In the genomic region with DNA sequence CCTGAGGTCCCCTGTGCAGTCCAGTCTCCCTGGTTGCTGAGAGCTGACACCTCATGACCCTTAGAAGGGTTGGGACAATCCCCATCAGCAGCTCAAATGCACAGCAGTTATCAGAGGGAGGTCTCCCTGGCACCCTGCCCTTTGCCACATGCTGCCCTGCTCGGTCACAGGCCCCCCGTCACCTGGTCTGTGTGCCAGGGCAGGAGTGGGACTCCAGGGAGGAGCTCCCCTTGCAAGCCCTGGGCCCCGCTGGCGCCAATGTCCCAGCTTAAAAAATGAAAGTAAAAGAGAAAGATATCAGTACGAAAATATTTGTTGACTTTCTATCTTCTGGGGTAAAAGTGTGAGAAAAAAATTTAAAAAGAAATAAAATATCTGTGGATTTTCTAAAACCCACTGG, we compare ENCODE assay signal across 17 cellular contexts.
DNase-seq lines count a peak whose midpoint lies in the region; ATAC-seq and TF ChIP-seq lines count a peak whose summit lies in the region.
"Had no signal": no experiment of that assay in that cellular context is flagged by ENCODE, and none has a peak within 500 bp of the region (broad histone marks: within the 10 kb centered on the region; RNA-seq: fewer than 3 reads in every experiment).

No MANE protein-coding gene starts in this region.

- H3K4me3 ChIP-seq in mesenchymal stem cell (ENCODE audit: insufficient read depth in 1 of 2, low read depth in 1 of 2, low read length in 2 of 2): peak overlapping the region; percentile 17 to 45
- H3K4me3 ChIP-seq: PC-9 had no signal

- ATAC-seq in activated T-helper 17 cell treated with anti-CD3 and anti-CD28 coated beads, Interleukin-2, amount 50 U/mL, for 72 hours (replicated peaks): no peak
- ATAC-seq in HG03521 (IDR thresholded peaks at IDR 0.05; ENCODE audit: unreplicated experiment): no peak
- no peak for ATAC-seq in HG02840 (IDR thresholded peaks at IDR 0.05; ENCODE audit: low FRiP score, unreplicated experiment)
- ATAC-seq: activated CD4-positive, CD25-positive, alpha-beta regulatory T cell treated with anti-CD3 and anti-CD28 coated beads, Interleukin-2, amount 50 U/mL, for 24 hours; left colon had no signal

- H3K36me3 Mint-ChIP-seq in T-helper 1 cell treated with Interleukin-12 subunit alpha and Interleukin-12 subunit beta and Interleukin-4 antibody, amounts not matched to agents 30 μg/mL and 1 μg/mL, for 36 hours (ENCODE audit: low read depth): no peaks in the 10 kb centered on the region
- no peaks in the 10 kb centered on the region for H3K36me3 Mint-ChIP-seq in activated T-helper 17 cell treated with anti-CD3 and anti-CD28 coated beads, Interleukin-2, amount 50 U/mL, for 72 hours (ENCODE audit: low read depth)
- H3K36me3 Mint-ChIP-seq in nephron progenitor cell (ENCODE audit: low read depth): no peaks in the 10 kb centered on the region

- no peak overlapping the region for H2BK12ac ChIP-seq in mesenchymal stem cell (ENCODE audit: low read length in 2 of 2)

- CTCF ChIA-PET in GM10248 (lab: Yijun Ruan, JAX): interaction anchor here (0.9 kb wide), 1 partner anchor 10 kb away, joined by 3 read pairs; no protein-coding TSS in a partner anchor

- no peak overlapping the region for H2BK5ac ChIP-seq in mesenchymal stem cell (ENCODE audit: low read depth, low read length, poor library complexity, severe bottlenecking)

- no peak overlapping the region for H2BK120ac ChIP-seq in mesenchymal stem cell (ENCODE audit: low read depth, low read length)

- H2BK15ac ChIP-seq in mesenchymal stem cell (ENCODE audit: low read depth, poor library complexity, severe bottlenecking): no peak overlapping the region

- H3K4me2 ChIP-seq in mesenchymal stem cell (ENCODE audit: low read length, poor library complexity, severe bottlenecking): no peak overlapping the region
- H3K4me2 ChIP-seq: PC-9 had no signal

- POLR2A ChIA-PET in GM10248 (lab: Yijun Ruan, JAX): no interaction called here

- peak overlapping the region; percentile 66 for H4K8ac ChIP-seq in mesenchymal stem cell (ENCODE audit: low read length)

- H3K9me3 Mint-ChIP-seq in T-helper 1 cell treated with Interleukin-12 subunit alpha and Interleukin-12 subunit beta and Interleukin-4 antibody, amounts not matched to agents 30 μg/mL and 1 μg/mL, for 36 hours: peaks cover 11% of the 10 kb centered on the region
- peaks cover 5% of the 10 kb centered on the region for H3K9me3 Mint-ChIP-seq in activated T-helper 17 cell treated with anti-CD3 and anti-CD28 coated beads, Interleukin-2, amount 50 U/mL, for 72 hours
- H3K9me3 Mint-ChIP-seq in nephron progenitor cell: peaks cover 43% of the 10 kb centered on the region

- H3K27me3 ChIP-seq in mesenchymal stem cell (ENCODE audit: control insufficient read depth in 1 of 2, insufficient read depth in 1 of 2, low read length in 2 of 2): no peaks in the 10 kb centered on the region

- TF ChIP-seq CTCF in GM10248 (IDR thresholded peaks at IDR 0.05; ENCODE audit: control extremely low read depth, extremely low read depth, low read depth, missing control alignments) (no peak), nephron progenitor cell (IDR thresholded peaks at IDR 0.05) (no peak)

- peak overlapping the region; percentile 63 for H3K27ac Mint-ChIP-seq in T-helper 1 cell treated with Interleukin-12 subunit alpha and Interleukin-12 subunit beta and Interleukin-4 antibody, amounts not matched to agents 30 μg/mL and 1 μg/mL, for 36 hours
- peak overlapping the region; percentile 53 for H3K27ac Mint-ChIP-seq in activated T-helper 17 cell treated with anti-CD3 and anti-CD28 coated beads, Interleukin-2, amount 50 U/mL, for 72 hours
- no peak overlapping the region for H3K27ac Mint-ChIP-seq in nephron progenitor cell
- H3K27ac Mint-ChIP-seq: progenitor cell of endocrine pancreas had no signal

- H3K79me1 ChIP-seq in mesenchymal stem cell (replicated peaks; ENCODE audit: low read length, poor library complexity, severe bottlenecking): no peaks in the 10 kb centered on the region

- peaks cover 6% of the 10 kb centered on the region for H3K4me1 Mint-ChIP-seq in T-helper 1 cell treated with Interleukin-12 subunit alpha and Interleukin-12 subunit beta and Interleukin-4 antibody, amounts not matched to agents 30 μg/mL and 1 μg/mL, for 36 hours (ENCODE audit: low read depth)
- H3K4me1 Mint-ChIP-seq in activated T-helper 17 cell treated with anti-CD3 and anti-CD28 coated beads, Interleukin-2, amount 50 U/mL, for 72 hours: peaks cover 6% of the 10 kb centered on the region
- H3K4me1 Mint-ChIP-seq in nephron progenitor cell: peaks cover 7% of the 10 kb centered on the region

- H3K4ac ChIP-seq in mesenchymal stem cell (ENCODE audit: low read depth in 1 of 2, low read length in 2 of 2): no peak overlapping the region

- H3K18ac ChIP-seq in mesenchymal stem cell (ENCODE audit: low read depth in 1 of 2, low read length in 2 of 2): no peak overlapping the region

- H3K27ac ChIP-seq in mesenchymal stem cell (ENCODE audit: low read length, poor library complexity, severe bottlenecking): no peak overlapping the region
- H3K27ac ChIP-seq: PC-9 had no signal

- peaks cover 0 to 3% of the 10 kb centered on the region in 2 experiments for H3K36me3 ChIP-seq in mesenchymal stem cell (ENCODE audit: control insufficient read depth in 1 of 2, insufficient read depth in 2 of 2, low read depth in 1 of 2, low read length in 2 of 2)

- H3K4me1 ChIP-seq in mesenchymal stem cell (ENCODE audit: control insufficient read depth, insufficient read depth, low read depth, low read length): peaks cover 21% of the 10 kb centered on the region

- no peak overlapping the region for H2AFZ ChIP-seq in mesenchymal stem cell (ENCODE audit: low read depth, low read length)
- H2AFZ ChIP-seq: PC-9 had no signal

- H3K9ac ChIP-seq in mesenchymal stem cell (ENCODE audit: low read length): no peak overlapping the region

- H3K14ac ChIP-seq in mesenchymal stem cell (ENCODE audit: low read length in 2 of 2): peak overlapping the region in 1 of 2 experiments; percentile 74

- peak overlapping the region; percentile 19 for H3K4me3 Mint-ChIP-seq in T-helper 1 cell treated with Interleukin-12 subunit alpha and Interleukin-12 subunit beta and Interleukin-4 antibody, amounts not matched to agents 30 μg/mL and 1 μg/mL, for 36 hours
- H3K4me3 Mint-ChIP-seq in activated T-helper 17 cell treated with anti-CD3 and anti-CD28 coated beads, Interleukin-2, amount 50 U/mL, for 72 hours: peak overlapping the region; percentile 54
- H3K4me3 Mint-ChIP-seq in nephron progenitor cell: no peak overlapping the region

- no peak overlapping the region for H3K23ac ChIP-seq in mesenchymal stem cell (ENCODE audit: low read length in 2 of 2)

- peaks cover 6% of the 10 kb centered on the region for H3K27me3 Mint-ChIP-seq in T-helper 1 cell treated with Interleukin-12 subunit alpha and Interleukin-12 subunit beta and Interleukin-4 antibody, amounts not matched to agents 30 μg/mL and 1 μg/mL, for 36 hours (ENCODE audit: low read depth)
- H3K27me3 Mint-ChIP-seq in activated T-helper 17 cell treated with anti-CD3 and anti-CD28 coated beads, Interleukin-2, amount 50 U/mL, for 72 hours: peaks cover 5% of the 10 kb centered on the region
- peaks cover 11% of the 10 kb centered on the region for H3K27me3 Mint-ChIP-seq in nephron progenitor cell (ENCODE audit: low read depth, poor library complexity)
- H3K27me3 Mint-ChIP-seq: progenitor cell of endocrine pancreas had no signal

- WGBS in mesenchymal stem cell: 98% methylated on average over 5 of the region's 5 CpGs

- peak overlapping the region; percentile 68 for H2AK5ac ChIP-seq in mesenchymal stem cell (ENCODE audit: low read length, severe bottlenecking)

- DNase-seq in T-helper 1 cell (no peak), GM10248 (ENCODE audit: extremely low spot score) (peak; percentile 37), mesenchymal stem cell (no peak), nephron progenitor cell (no peak)
- DNase-seq: 8988T, EL, hypothalamus, Karpas-422, left colon, NCI-H1436 treated with DMSO at 0.1 percent for 48 hours, PC-9 had no signal

- peaks cover 5% of the 10 kb centered on the region for H3K9me3 ChIP-seq in mesenchymal stem cell (ENCODE audit: control insufficient read depth, low read length)

- no peak overlapping the region for H4K91ac ChIP-seq in mesenchymal stem cell (ENCODE audit: low read length)
